ENCODE assay signal across 18 cellular contexts in genomic region chr10:33123680-33124079, GRCh38.
"Had no signal": no experiment of that assay in that cellular context is flagged by ENCODE, and none has a peak within 500 bp of the region (broad histone marks: within the 10 kb centered on the region; RNA-seq: fewer than 3 reads in every experiment).

No MANE protein-coding gene starts in this region.

- DNase-seq: activated B cell treated with CpG ODN at 0.5 μM for 24 hours; activated CD4-positive, alpha-beta T cell treated with anti-CD3 and anti-CD28 coated beads for 48 hours; activated CD8-positive, alpha-beta memory T cell treated with anti-CD3 and anti-CD28 coated beads, Interleukin-2, amount 50 U/mL, for 48 hours; activated CD8-positive, alpha-beta T cell treated with anti-CD3 and anti-CD28 coated beads for 36 hours; activated gamma-delta T cell; activated naive CD8-positive, alpha-beta T cell treated with anti-CD3 and anti-CD28 coated beads, Interleukin-2, amount 10 ng/mL, durations not matched to agents 7 days and 5 days; activated T-cell treated with anti-CD3 and anti-CD28 coated beads, Interleukin-2, amount 50 U/mL, for 72 hours; aorta; hypothalamus; left ventricle myocardium inferior; mucosa of descending colon; naive thymus-derived CD4-positive, alpha-beta T cell; pancreas; stimulated activated CD4-positive, alpha-beta T cell treated with anti-CD3 and anti-CD28 coated beads, Interleukin-2, amount 100 ng/mL, for 24 hours; stomach; T-helper 1 cell; testis; upper lobe of right lung had no signal

- H3K27me3 ChIP-seq: pancreas, stomach, testis, upper lobe of right lung had no signal

- H3K9me3 ChIP-seq: left ventricle myocardium inferior, mucosa of descending colon, pancreas, stomach, testis, upper lobe of right lung had no signal

- H3K4me3 Mint-ChIP-seq: activated B cell treated with CpG ODN at 0.5 μM for 24 hours; activated CD8-positive, alpha-beta T cell treated with anti-CD3 and anti-CD28 coated beads for 36 hours; activated naive CD8-positive, alpha-beta T cell treated with anti-CD3 and anti-CD28 coated beads, Interleukin-2, amount 10 ng/mL, durations not matched to agents 7 days and 5 days; activated T-cell treated with anti-CD3 and anti-CD28 coated beads, Interleukin-2, amount 50 U/mL, for 72 hours; naive thymus-derived CD4-positive, alpha-beta T cell had no signal

- H3K27ac ChIP-seq: left ventricle myocardium inferior, pancreas, stomach, testis, upper lobe of right lung had no signal

- H3K27ac Mint-ChIP-seq: activated B cell treated with CpG ODN at 0.5 μM for 24 hours; activated CD8-positive, alpha-beta T cell treated with anti-CD3 and anti-CD28 coated beads for 36 hours; activated T-cell treated with anti-CD3 and anti-CD28 coated beads, Interleukin-2, amount 50 U/mL, for 72 hours had no signal

- H3K36me3 ChIP-seq: left ventricle myocardium inferior, pancreas, stomach, upper lobe of right lung had no signal

- H3K4me1 ChIP-seq: pancreas had no signal

- H3K27me3 Mint-ChIP-seq: activated B cell treated with CpG ODN at 0.5 μM for 24 hours; activated CD8-positive, alpha-beta T cell treated with anti-CD3 and anti-CD28 coated beads for 36 hours; activated naive CD8-positive, alpha-beta T cell treated with anti-CD3 and anti-CD28 coated beads, Interleukin-2, amount 10 ng/mL, durations not matched to agents 7 days and 5 days; naive thymus-derived CD4-positive, alpha-beta T cell had no signal

- H3K9me3 Mint-ChIP-seq: activated B cell treated with CpG ODN at 0.5 μM for 24 hours; activated naive CD8-positive, alpha-beta T cell treated with anti-CD3 and anti-CD28 coated beads, Interleukin-2, amount 10 ng/mL, durations not matched to agents 7 days and 5 days; activated T-cell treated with anti-CD3 and anti-CD28 coated beads, Interleukin-2, amount 50 U/mL, for 72 hours had no signal

- ATAC-seq: activated CD8-positive, alpha-beta T cell treated with anti-CD3 and anti-CD28 coated beads for 36 hours; activated T-cell treated with anti-CD3 and anti-CD28 coated beads, Interleukin-2, amount 50 U/mL, for 72 hours; mucosa of descending colon; naive thymus-derived CD4-positive, alpha-beta T cell; pancreas; upper lobe of right lung had no signal

- H3K4me3 ChIP-seq: left ventricle myocardium inferior, mucosa of descending colon, pancreas, stomach, testis, upper lobe of right lung had no signal
